Comparison of ENCODE assay signal across 20 cellular contexts in genomic region chr19:13622727-13623126, GRCh38.
DNase-seq lines count a peak whose midpoint lies in the region; ATAC-seq and TF ChIP-seq lines count a peak whose summit lies in the region.
"Had no signal": no experiment of that assay in that cellular context is flagged by ENCODE, and none has a peak within 500 bp of the region (broad histone marks: within the 10 kb centered on the region; RNA-seq: fewer than 3 reads in every experiment).

No MANE protein-coding gene starts in this region.

- no peak for TF ChIP-seq EP300 in SK-N-SH (IDR thresholded peaks at IDR 0.05; ENCODE audit: borderline replicate concordance in 1 of 2, low read depth in 1 of 2, low read length in 1 of 2)

- no peak for TF ChIP-seq RAD21 in SK-N-SH (IDR thresholded peaks at IDR 0.05; ENCODE audit: low read length)

- POLR2A ChIA-PET in SK-N-SH (lab: Yijun Ruan, JAX) (no interaction called here), OCI-LY7 (lab: Charles Lee) (no interaction called here)

- H3K36me3 ChIP-seq in SK-N-SH (replicated peaks in 1 of 2; ENCODE audit: control insufficient read depth in 1 of 2, insufficient read depth in 2 of 2, low read length in 1 of 2): no peaks in the 10 kb centered on the region
- no peaks in the 10 kb centered on the region for H3K36me3 ChIP-seq in OCI-LY7 (ENCODE audit: insufficient read depth, low read length)
- H3K36me3 ChIP-seq: right atrium auricular region, stomach, uterus had no signal

- no peak for TF ChIP-seq CTCF in SK-N-SH (IDR thresholded peaks at IDR 0.05)
- TF ChIP-seq CTCF in neural crest cell (conservative IDR thresholded peaks at IDR 0.05): no peak
- no peak for TF ChIP-seq CTCF in OCI-LY7 (conservative IDR thresholded peaks at IDR 0.05; ENCODE audit: low read length)

- DNase-seq in NCI-H2107 treated with DMSO at 0.1 percent for 48 hours (lab: John Stamatoyannopoulos, UW; ENCODE audit: unreplicated experiment) (peak; percentile 37), NCI-H2107 (lab: John Stamatoyannopoulos, UW) (no peak), NCI-H1105 (lab: John Stamatoyannopoulos, UW) (peak; percentile 20), SK-N-SH (no peak), neural crest cell (ENCODE audit: low read depth, low spot score) (no peak), OCI-LY7 (ENCODE audit: low spot score) (no peak)
- DNase-seq: central memory CD4-positive, alpha-beta T cell; midbrain; NCI-H345; SHP77; stomach; T-helper 17 cell; uterus had no signal

- no TSS peak for BruUV-seq in OCI-LY7 (replicated peaks; lab: Mats Ljungman, UMichigan)

- H3K9ac ChIP-seq in SK-N-SH: no peak overlapping the region

- peaks cover 74% of the 10 kb centered on the region for H3K27me3 Mint-ChIP-seq in neural crest cell (ENCODE audit: low read depth)

- H3K36me3 Mint-ChIP-seq in neural crest cell (ENCODE audit: low read depth): no peaks in the 10 kb centered on the region
- H3K36me3 Mint-ChIP-seq: CD14-positive monocyte had no signal

- H3K9me3 ChIP-seq in SK-N-SH: no peaks in the 10 kb centered on the region
- H3K9me3 ChIP-seq in OCI-LY7 (ENCODE audit: low read length): no peaks in the 10 kb centered on the region
- H3K9me3 ChIP-seq: right atrium auricular region, stomach, uterus had no signal

- H3K9me3 Mint-ChIP-seq in neural crest cell: no peaks in the 10 kb centered on the region
- H3K9me3 Mint-ChIP-seq: activated T-helper 2 cell treated with anti-CD3 and anti-CD28 coated beads, Interferon-gamma antibody, Interleukin-2, Interleukin-4, amounts not matched to agents 10 μg/mL and 5 μg/mL and 100 μg/mL, durations not matched to agents 14 hours and 24 hours and 36 hours had no signal

- peaks cover 16% of the 10 kb centered on the region for H3F3A ChIP-seq in SK-N-SH (replicated peaks; ENCODE audit: insufficient read depth)

- peaks cover 7% of the 10 kb centered on the region; the same call in 1 of the 2 replicates for H3K27me3 ChIP-seq in SK-N-SH (ENCODE audit: insufficient read depth)
- H3K27me3 ChIP-seq: right atrium auricular region, uterus had no signal

- no peak for ATAC-seq in HG02798 (IDR thresholded peaks at IDR 0.05; ENCODE audit: poor library complexity, unreplicated experiment)
- no peak for ATAC-seq in GM18873 (IDR thresholded peaks at IDR 0.05; ENCODE audit: low FRiP score, unreplicated experiment)
- ATAC-seq: activated CD4-positive, CD25-positive, alpha-beta regulatory T cell treated with anti-CD3 and anti-CD28 coated beads, Interleukin-2, amount 50 U/mL, for 24 hours; T-helper 17 cell had no signal

- peaks cover 15% of the 10 kb centered on the region for H3K4me1 Mint-ChIP-seq in neural crest cell
- H3K4me1 Mint-ChIP-seq: CD14-positive monocyte had no signal

- H4K20me1 ChIP-seq in SK-N-SH (ENCODE audit: insufficient read depth): no peaks in the 10 kb centered on the region
- H4K20me1 ChIP-seq in OCI-LY7 (ENCODE audit: insufficient read depth, low read length): no peaks in the 10 kb centered on the region

- CTCF ChIA-PET in SK-N-SH (lab: Yijun Ruan, JAX): no interaction called here
- CTCF ChIA-PET in OCI-LY7 (lab: Charles Lee; ENCODE audit: unreplicated experiment): no interaction called here

- H3K4me3 Mint-ChIP-seq in neural crest cell: no peak overlapping the region
- H3K4me3 Mint-ChIP-seq: T-helper 17 cell had no signal

- H2AFZ ChIP-seq in SK-N-SH (ENCODE audit: low read depth): peak overlapping the region; percentile 69; the same call in 1 of the 2 replicates
- H2AFZ ChIP-seq in OCI-LY7 (ENCODE audit: low read length): no peak overlapping the region
- H2AFZ ChIP-seq: hepatocyte had no signal

- H3K79me2 ChIP-seq in SK-N-SH (ENCODE audit: insufficient read depth): no peaks in the 10 kb centered on the region
- no peaks in the 10 kb centered on the region for H3K79me2 ChIP-seq in OCI-LY7 (ENCODE audit: insufficient read depth, low read depth, low read length)
- H3K79me2 ChIP-seq: hepatocyte had no signal

- H3K4me1 ChIP-seq in SK-N-SH (ENCODE audit: control insufficient read depth in 1 of 2, insufficient read depth in 2 of 2, low read depth in 1 of 2, low read length in 1 of 2) (peaks cover 0 to 8% of the 10 kb centered on the region in 2 experiments; a peak in 1 of 4 replicates), OCI-LY7 (ENCODE audit: insufficient read depth, low read length, poor library complexity, severe bottlenecking) (no peaks in the 10 kb centered on the region)
- H3K4me1 ChIP-seq: right atrium auricular region, stomach, uterus had no signal

- H3K4me3 ChIP-seq in SK-N-SH (ENCODE audit: low read depth in 2 of 2, low read length in 1 of 2): no peak overlapping the region
- no peak overlapping the region for H3K4me3 ChIP-seq in OCI-LY7 (ENCODE audit: low read depth, low read length, poor library complexity, severe bottlenecking)
- H3K4me3 ChIP-seq: hepatocyte, right atrium auricular region, stomach, uterus had no signal

- intact Hi-C loops in OCI-LY7 (cut with micrococcal nuclease; ENCODE audit: unreplicated experiment): no loop called here

- H3K4me2 ChIP-seq in SK-N-SH: peak overlapping the region; percentile 61
- H3K4me2 ChIP-seq in OCI-LY7 (ENCODE audit: low read length): no peak overlapping the region
- H3K4me2 ChIP-seq: hepatocyte had no signal

- no peaks in the 10 kb centered on the region for H3K9me2 ChIP-seq in SK-N-SH
- no peaks in the 10 kb centered on the region for H3K9me2 ChIP-seq in OCI-LY7 (ENCODE audit: insufficient read depth, low read length)

- H3K27ac Mint-ChIP-seq in neural crest cell (ENCODE audit: unreplicated experiment): peak overlapping the region; percentile 28
- H3K27ac Mint-ChIP-seq: activated T-helper 2 cell treated with anti-CD3 and anti-CD28 coated beads, Interferon-gamma antibody, Interleukin-2, Interleukin-4, amounts not matched to agents 10 μg/mL and 5 μg/mL and 100 μg/mL, durations not matched to agents 14 hours and 24 hours and 36 hours; T-helper 17 cell had no signal

- H3K27ac ChIP-seq in SK-N-SH (ENCODE audit: low read depth in 2 of 2, low read length in 1 of 2): peak overlapping the region in 1 of 2 experiments; percentile 62; a peak in 1 of 4 replicates
- H3K27ac ChIP-seq in OCI-LY7 (ENCODE audit: low read depth, low read length, poor library complexity, severe bottlenecking): no peak overlapping the region
- H3K27ac ChIP-seq: hepatocyte, right atrium auricular region, stomach, uterus had no signal

- WGBS in SK-N-SH (ENCODE audit: low lambda C conversion rate): 16% methylated on average over 5 of the region's 5 CpGs

TF ChIP-seq in SK-N-SH, 30 proteins besides CTCF, POLR2A, EP300 and RAD21:
- TF ChIP-seq, protein P1, sequence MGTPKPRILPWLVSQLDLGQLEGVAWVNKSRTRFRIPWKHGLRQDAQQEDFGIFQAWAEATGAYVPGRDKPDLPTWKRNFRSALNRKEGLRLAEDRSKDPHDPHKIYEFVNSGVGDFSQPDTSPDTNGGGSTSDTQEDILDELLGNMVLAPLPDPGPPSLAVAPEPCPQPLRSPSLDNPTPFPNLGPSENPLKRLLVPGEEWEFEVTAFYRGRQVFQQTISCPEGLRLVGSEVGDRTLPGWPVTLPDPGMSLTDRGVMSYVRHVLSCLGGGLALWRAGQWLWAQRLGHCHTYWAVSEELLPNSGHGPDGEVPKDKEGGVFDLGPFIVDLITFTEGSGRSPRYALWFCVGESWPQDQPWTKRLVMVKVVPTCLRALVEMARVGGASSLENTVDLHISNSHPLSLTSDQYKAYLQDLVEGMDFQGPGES (IDR thresholded peaks at IDR 0.05; ENCODE audit: low read depth, low read length): no peak
- TF ChIP-seq, protein P2, sequence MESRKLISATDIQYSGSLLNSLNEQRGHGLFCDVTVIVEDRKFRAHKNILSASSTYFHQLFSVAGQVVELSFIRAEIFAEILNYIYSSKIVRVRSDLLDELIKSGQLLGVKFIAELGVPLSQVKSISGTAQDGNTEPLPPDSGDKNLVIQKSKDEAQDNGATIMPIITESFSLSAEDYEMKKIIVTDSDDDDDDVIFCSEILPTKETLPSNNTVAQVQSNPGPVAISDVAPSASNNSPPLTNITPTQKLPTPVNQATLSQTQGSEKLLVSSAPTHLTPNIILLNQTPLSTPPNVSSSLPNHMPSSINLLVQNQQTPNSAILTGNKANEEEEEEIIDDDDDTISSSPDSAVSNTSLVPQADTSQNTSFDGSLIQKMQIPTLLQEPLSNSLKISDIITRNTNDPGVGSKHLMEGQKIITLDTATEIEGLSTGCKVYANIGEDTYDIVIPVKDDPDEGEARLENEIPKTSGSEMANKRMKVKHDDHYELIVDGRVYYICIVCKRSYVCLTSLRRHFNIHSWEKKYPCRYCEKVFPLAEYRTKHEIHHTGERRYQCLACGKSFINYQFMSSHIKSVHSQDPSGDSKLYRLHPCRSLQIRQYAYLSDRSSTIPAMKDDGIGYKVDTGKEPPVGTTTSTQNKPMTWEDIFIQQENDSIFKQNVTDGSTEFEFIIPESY (IDR thresholded peaks at IDR 0.05; ENCODE audit: borderline replicate concordance, low read depth): no peak
- TF ChIP-seq GATA2 (CRISPR knock-in tag; IDR thresholded peaks at IDR 0.05): no peak

Comparison
In these comparisons a context has a peak if more than half of its experiments do, and no peak if none do; other contexts are left out.
1. DNase-seq: peak in NCI-H2107 treated with DMSO at 0.1 percent for 48 hours (single experiment) and NCI-H1105 (single experiment); none in NCI-H2107 (single experiment), SK-N-SH (single experiment), neural crest cell (single experiment) and OCI-LY7 (single experiment).